In the genomic region with DNA sequence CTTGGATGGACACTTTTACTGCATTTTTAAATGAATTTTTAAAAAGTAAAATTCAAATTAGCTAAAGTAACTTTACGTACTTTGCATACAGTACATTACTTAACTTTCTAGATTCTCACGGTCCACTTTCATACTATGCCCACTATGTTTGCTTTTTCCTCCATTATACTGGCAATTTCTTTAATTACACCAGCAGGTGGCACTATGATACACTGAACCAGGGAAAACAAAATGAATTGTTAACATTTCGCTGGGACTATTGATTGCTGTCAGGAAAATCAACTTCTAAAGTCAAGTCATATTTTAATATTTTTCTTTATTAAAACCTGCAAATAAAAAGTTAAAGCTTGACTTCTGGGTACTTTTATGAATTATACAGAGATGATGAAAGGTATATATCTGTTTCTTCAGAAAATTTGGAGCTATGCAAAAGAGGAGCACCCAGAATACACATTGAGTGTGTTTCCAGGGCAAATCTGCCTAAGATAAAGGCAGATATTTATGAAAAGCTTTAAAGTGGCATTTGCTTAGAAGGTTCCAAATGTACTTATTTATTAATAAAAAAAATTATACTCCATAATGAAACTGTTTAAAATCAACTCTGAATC, we compare ENCODE assay signal across 8 cellular contexts. TPM values are rescaled to one million over a fixed set of nuclear protein-coding genes. Genes with fewer than 3 reads are reported as not detected.
DNase-seq lines count a peak whose midpoint lies in the region; ATAC-seq and TF ChIP-seq lines count a peak whose summit lies in the region.

No MANE protein-coding gene starts in this region.

- no peak overlapping the region for H3K27ac ChIP-seq in C4-2B
- H3K27ac ChIP-seq in thyroid gland, result no peak overlapping the region

- peak; percentile 83 for ATAC-seq in HG02759 (IDR thresholded peaks at IDR 0.05; ENCODE audit: unreplicated experiment)

- intact Hi-C loops in thyroid gland (cut with DNase I), result no loop called here

- in situ Hi-C loops in GM13977 (cut with MboI; ENCODE audit: low pct_unique_long_range_greater_than_20kb, low sequenced_read_pairs, unreplicated experiment), result no loop called here

- no peaks in the 10 kb centered on the region for H3K9me3 ChIP-seq in adipocyte (ENCODE audit: control insufficient read depth, low read length)
- H3K9me3 ChIP-seq in thyroid gland, result no peaks in the 10 kb centered on the region

- WGBS in thyroid gland, 2 donors, result 6 to 22% methylated on average over 3 of the region's 3 CpGs

- peak; percentile 76 for TF ChIP-seq CTCF in C4-2B (conservative IDR thresholded peaks at IDR 0.05)
- TF ChIP-seq CTCF in GM13977 (IDR thresholded peaks at IDR 0.05; ENCODE audit: extremely low read depth, insufficient read depth, missing control alignments), result peak; percentile 66
- peak in 5 of 6 experiments; percentile 34 to 77 (median 59) for TF ChIP-seq CTCF in thyroid gland (IDR thresholded peaks at IDR 0.05)

- H3K4me3 ChIP-seq in adipocyte (ENCODE audit: low read length) (no peak overlapping the region), thyroid gland (replicated peaks in 1 of 3) (no peak overlapping the region)

- H3K4me1 ChIP-seq in adipocyte (ENCODE audit: control insufficient read depth, insufficient read depth, low read length), result no peaks in the 10 kb centered on the region
- H3K4me1 ChIP-seq in thyroid gland, result no peaks in the 10 kb centered on the region

- H3K36me3 ChIP-seq in adipocyte (ENCODE audit: control insufficient read depth, insufficient read depth, low read length, severe bottlenecking), result no peaks in the 10 kb centered on the region
- no peaks in the 10 kb centered on the region for H3K36me3 ChIP-seq in thyroid gland

- no peak overlapping the region for H3K9ac ChIP-seq in adipocyte (ENCODE audit: low read length)

- H3K27me3 ChIP-seq in adipocyte (replicated peaks; ENCODE audit: control insufficient read depth, insufficient read depth, low read length), result no peaks in the 10 kb centered on the region
- H3K27me3 ChIP-seq in thyroid gland, result no peaks in the 10 kb centered on the region

- no peak for TF ChIP-seq POLR2A in thyroid gland (IDR thresholded peaks at IDR 0.05)

- peak; percentile 23 for DNase-seq in GM13977 (ENCODE audit: low spot score)
- peak; percentile 1 for DNase-seq in NCI-H1436 treated with DMSO at 0.1 percent for 48 hours (lab: John Stamatoyannopoulos, UW)
- peak; percentile 80 for DNase-seq in adipocyte (ENCODE audit: low read depth)
- DNase-seq in inferior parietal cortex (ENCODE audit: extremely low spot score), result peak; percentile 73
- no peak for DNase-seq in thyroid gland
- no peak for DNase-seq in NK-92 (lab: John Stamatoyannopoulos, UW; ENCODE audit: unreplicated experiment)

RNA-seq across cellular contexts. Expression of a gene that starts 21.8 kb away (rescaled TPM):
- not detected for total RNA-seq in thyroid gland

Comparison
In these comparisons a context has a peak if more than half of its experiments do, and no peak if none do; other contexts are left out.
1. DNase-seq: peak in GM13977 (single experiment), NCI-H1436 treated with DMSO at 0.1 percent for 48 hours (single experiment), adipocyte (single experiment) and inferior parietal cortex (single experiment); none in thyroid gland (0 of 2) and NK-92 (single experiment).
2. Peak in every context shown above with its lines, with median percentiles within 50 percentile points of each other: CTCF ChIP-seq.